14 cellular contexts compared by ENCODE assay signal in the genomic region with DNA sequence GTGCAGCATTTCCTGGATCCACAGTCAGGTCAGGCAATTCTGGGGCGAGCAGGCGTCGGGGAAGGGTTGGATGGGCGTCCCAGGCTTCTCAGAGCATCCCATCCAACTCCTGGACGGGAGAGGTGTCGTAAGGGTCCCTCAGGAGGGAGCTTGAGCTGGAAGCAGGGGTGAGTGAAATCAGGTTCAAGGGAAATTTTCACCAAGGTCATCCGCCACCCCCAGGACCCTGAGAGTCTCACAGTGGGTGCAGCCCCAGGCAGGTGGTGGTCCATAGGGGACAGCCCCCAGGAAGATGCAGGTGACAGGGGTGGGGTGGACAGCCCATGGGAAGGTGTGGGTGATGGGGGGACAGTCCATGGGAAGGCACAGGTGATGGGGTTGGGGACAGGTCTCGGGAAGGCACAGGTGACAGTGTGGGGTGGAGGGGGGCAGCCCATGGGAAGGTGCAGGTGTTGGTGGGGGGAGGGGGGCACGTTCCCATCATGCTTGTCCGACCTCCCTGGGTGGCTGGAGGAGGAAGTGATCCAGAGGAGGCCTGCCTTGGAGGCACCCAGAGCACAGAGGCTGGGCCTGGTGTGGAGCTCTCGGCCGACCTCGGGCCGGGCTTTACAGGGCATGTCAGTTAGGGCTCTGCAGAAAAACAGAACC. TPM values are rescaled to one million over a fixed set of nuclear protein-coding genes. Genes with fewer than 3 reads are reported as not detected.
DNase-seq lines count a peak whose midpoint lies in the region; ATAC-seq and TF ChIP-seq lines count a peak whose summit lies in the region.
"Had no signal": no experiment of that assay in that cellular context is flagged by ENCODE, and none has a peak within 500 bp of the region (broad histone marks: within the 10 kb centered on the region; RNA-seq: fewer than 3 reads in every experiment).

No MANE protein-coding gene starts in this region.

- no peak overlapping the region for H3K4me3 ChIP-seq in left ventricle myocardium inferior
- H3K4me3 ChIP-seq in lower leg skin (ENCODE audit: low read depth, poor library complexity, severe bottlenecking), result no peak overlapping the region
- no peak overlapping the region for H3K4me3 ChIP-seq in upper lobe of left lung

- H3K36me3 ChIP-seq in left ventricle myocardium inferior (no peaks in the 10 kb centered on the region), upper lobe of left lung (no peaks in the 10 kb centered on the region)

- CTCF ChIA-PET in activated CD4-positive, alpha-beta memory T cell treated with anti-CD3 and anti-CD28 coated beads, Interleukin-2, amount 10 ng/mL, durations not matched to agents 7 days and 5 days (lab: Charles Lee), result interaction anchor here (1.8 kb wide), 1 partner anchor 53 kb away, joined by 5 read pairs; no protein-coding TSS in a partner anchor

- peak overlapping the region; percentile 26 for H3K27ac Mint-ChIP-seq in activated CD4-positive, alpha-beta memory T cell treated with anti-CD3 and anti-CD28 coated beads, Interleukin-2, amount 10 ng/mL, durations not matched to agents 7 days and 5 days

- H3K27me3 ChIP-seq in left ventricle myocardium inferior (ENCODE audit: low read depth) (peaks cover 20% of the 10 kb centered on the region), upper lobe of left lung (no peaks in the 10 kb centered on the region)

- H3K9me3 ChIP-seq in left ventricle myocardium inferior (replicated peaks) (peaks cover 14% of the 10 kb centered on the region), upper lobe of left lung (no peaks in the 10 kb centered on the region)

- H3K4me3 Mint-ChIP-seq in activated CD4-positive, alpha-beta memory T cell treated with anti-CD3 and anti-CD28 coated beads, Interleukin-2, amount 10 ng/mL, durations not matched to agents 7 days and 5 days, result no peak overlapping the region

- H3K9me3 Mint-ChIP-seq in activated CD4-positive, alpha-beta memory T cell treated with anti-CD3 and anti-CD28 coated beads, Interleukin-2, amount 10 ng/mL, durations not matched to agents 7 days and 5 days, result no peaks in the 10 kb centered on the region
- H3K9me3 Mint-ChIP-seq: T-helper 1 cell treated with Interleukin-12 subunit alpha and Interleukin-12 subunit beta and Interleukin-4 antibody, amounts not matched to agents 30 μg/mL and 1 μg/mL, for 36 hours had no signal

- peaks cover 68% of the 10 kb centered on the region for H3K4me1 Mint-ChIP-seq in activated CD4-positive, alpha-beta memory T cell treated with anti-CD3 and anti-CD28 coated beads, Interleukin-2, amount 10 ng/mL, durations not matched to agents 7 days and 5 days

- peaks cover 33% of the 10 kb centered on the region for H3K4me1 ChIP-seq in left ventricle myocardium inferior
- H3K4me1 ChIP-seq in upper lobe of left lung, result peaks cover 8 to 47% (median 18%) of the 10 kb centered on the region in 4 donors

- ATAC-seq in Right ventricle myocardium inferior, result no peak
- ATAC-seq in upper lobe of left lung (ENCODE audit: low FRiP score in 2 of 2), result no peak
- ATAC-seq in GM19023 (IDR thresholded peaks at IDR 0.05; ENCODE audit: unreplicated experiment), result no peak

- H3K27me3 Mint-ChIP-seq in activated CD4-positive, alpha-beta memory T cell treated with anti-CD3 and anti-CD28 coated beads, Interleukin-2, amount 10 ng/mL, durations not matched to agents 7 days and 5 days, result no peaks in the 10 kb centered on the region

- DNase-seq in Right ventricle myocardium inferior (ENCODE audit: missing footprints) (peak; percentile 49), left ventricle myocardium inferior (no peak), lower leg skin (ENCODE audit: low spot score in 2 of 2) (peak; percentile 12 to 80), upper lobe of left lung (peak; percentile 17 to 59), hypothalamus (lab: John Stamatoyannopoulos, UW) (no peak), DMS79 (lab: John Stamatoyannopoulos, UW) (no peak)
- DNase-seq in activated CD4-positive, alpha-beta memory T cell treated with anti-CD3 and anti-CD28 coated beads, Interleukin-2, amount 10 ng/mL, durations not matched to agents 7 days and 5 days, result peak; percentile 14
- DNase-seq: AML-193, amniotic stem cell, cortex of kidney, mesendoderm, NCI-H2227 treated with DMSO at 0.1 percent for 48 hours had no signal

- TF ChIP-seq EP300 in upper lobe of left lung (IDR thresholded peaks at IDR 0.05), result no peak

- 88 to 93% methylated on average over 14 of the region's 14 CpGs for WGBS in lower leg skin, 2 donors
- 78 to 99% methylated on average over 7 to 12 of the region's 14 CpGs for WGBS in upper lobe of left lung, 2 donors

- intact Hi-C loops in Right ventricle myocardium inferior (cut with DNase I) (no loop called here), left ventricle myocardium inferior (cut with micrococcal nuclease) (no loop called here), lower leg skin (cut with DNase I; ENCODE audit: low total_unique reads) (no loop called here)

- H3K27ac ChIP-seq in left ventricle myocardium inferior (replicated peaks) (no peak overlapping the region), upper lobe of left lung (no peak overlapping the region)

- no peak for TF ChIP-seq POLR2A in lower leg skin (IDR thresholded peaks at IDR 0.05)
- no peak for TF ChIP-seq POLR2A in upper lobe of left lung (IDR thresholded peaks at IDR 0.05)

- POLR2A ChIA-PET in activated CD4-positive, alpha-beta memory T cell treated with anti-CD3 and anti-CD28 coated beads, Interleukin-2, amount 10 ng/mL, durations not matched to agents 7 days and 5 days (lab: Charles Lee), result interaction anchor here (1.7 to 2.4 kb wide), 3 partner anchors 26 to 152 kb away, joined by 6 to 8 read pairs (median 6); a partner anchor contains a TSS

- TF ChIP-seq CTCF in left ventricle myocardium inferior (IDR thresholded peaks at IDR 0.05; ENCODE audit: borderline replicate concordance), result no peak
- no peak for TF ChIP-seq CTCF in lower leg skin (IDR thresholded peaks at IDR 0.05)
- no peak for TF ChIP-seq CTCF in upper lobe of left lung (IDR thresholded peaks at IDR 0.05)

- peaks cover 18% of the 10 kb centered on the region for H3K36me3 Mint-ChIP-seq in activated CD4-positive, alpha-beta memory T cell treated with anti-CD3 and anti-CD28 coated beads, Interleukin-2, amount 10 ng/mL, durations not matched to agents 7 days and 5 days (ENCODE audit: low read depth)

RNA-seq across cellular contexts. Expression of a gene that starts 48.9 kb away (rescaled TPM):
- total RNA-seq in Right ventricle myocardium inferior (2.1 TPM), left ventricle myocardium inferior (1.4 TPM), lower leg skin (10 to 100 TPM in 1 of 4 donors, 1 to 10 TPM in 3; 3.6 to 19.6 (median 6.0) TPM), upper lobe of left lung (1 to 10 TPM; 1.3 to 8.6 (median 4.4) TPM)
- total RNA-seq in activated CD4-positive, alpha-beta memory T cell treated with anti-CD3 and anti-CD28 coated beads, Interleukin-2, amount 10 ng/mL, durations not matched to agents 7 days and 5 days, result 10 to 100 TPM; 23.6 to 24.6 TPM

Comparison
In these comparisons a context has a peak if more than half of its experiments do, and no peak if none do; other contexts are left out.
1. DNase-seq: peak in Right ventricle myocardium inferior (single experiment), activated CD4-positive, alpha-beta memory T cell treated with anti-CD3 and anti-CD28 coated beads, Interleukin-2, amount 10 ng/mL, durations not matched to agents 7 days and 5 days (single experiment), lower leg skin (2 of 2) and upper lobe of left lung (2 of 2); none in left ventricle myocardium inferior (single experiment), hypothalamus (0 of 51) and DMS79 (single experiment).